8 cellular contexts compared by ENCODE assay signal in genomic region chr6:41591859-41592502, GRCh38. TPM values are rescaled to one million over a fixed set of nuclear protein-coding genes. Genes with fewer than 3 reads are reported as not detected.
DNase-seq lines count a peak whose midpoint lies in the region; ATAC-seq and TF ChIP-seq lines count a peak whose summit lies in the region.

No MANE protein-coding gene starts in this region.

- H3K4me3 Mint-ChIP-seq in activated naive CD8-positive, alpha-beta T cell treated with anti-CD3 and anti-CD28 coated beads, Interleukin-2, amount 10 ng/mL, durations not matched to agents 7 days and 5 days: no peak overlapping the region

- no peaks in the 10 kb centered on the region for H3K9me3 Mint-ChIP-seq in activated naive CD8-positive, alpha-beta T cell treated with anti-CD3 and anti-CD28 coated beads, Interleukin-2, amount 10 ng/mL, durations not matched to agents 7 days and 5 days

- H3K4me3 ChIP-seq in MG63 (no peak overlapping the region), heart right ventricle (no peak overlapping the region)

- no peaks in the 10 kb centered on the region for H3K36me3 Mint-ChIP-seq in activated naive CD8-positive, alpha-beta T cell treated with anti-CD3 and anti-CD28 coated beads, Interleukin-2, amount 10 ng/mL, durations not matched to agents 7 days and 5 days

- H3K27ac ChIP-seq in heart right ventricle: no peak overlapping the region

- DNase-seq in ELF-1 (ENCODE audit: low read depth, low spot score): peak; percentile 92
- DNase-seq in MG63: peak; percentile 27
- DNase-seq in SW480 (ENCODE audit: low spot score): peak; percentile 42
- DNase-seq in activated naive CD8-positive, alpha-beta T cell treated with anti-CD3 and anti-CD28 coated beads, Interleukin-2, amount 10 ng/mL, durations not matched to agents 7 days and 5 days: peak; percentile 78
- peak; percentile 72 to 73 for DNase-seq in heart right ventricle
- DNase-seq in retina: peak; percentile 93

- H3K36me3 ChIP-seq in MG63 (no peaks in the 10 kb centered on the region), heart right ventricle (peaks cover 0 to 75% (median 13%) of the 10 kb centered on the region in 9 donors)

- H3K4me1 ChIP-seq in heart right ventricle: peaks cover 0 to 8% (median 0%) of the 10 kb centered on the region in 9 donors

- H3K27me3 ChIP-seq in MG63: no peaks in the 10 kb centered on the region
- no peaks in the 10 kb centered on the region for H3K27me3 ChIP-seq in heart right ventricle

- intact Hi-C loops in heart right ventricle (cut with DNase I): loop anchor here (1.0 to 5.0 kb wide), 13 partner anchors 45 to 225 kb away; partner anchors contain the start of gene FOXP4 (in 1 of the 10)

- 2 to 4% methylated on average over 7 of the region's 7 CpGs for WGBS in heart right ventricle, 2 donors

- H3K4me1 Mint-ChIP-seq in activated naive CD8-positive, alpha-beta T cell treated with anti-CD3 and anti-CD28 coated beads, Interleukin-2, amount 10 ng/mL, durations not matched to agents 7 days and 5 days: no peaks in the 10 kb centered on the region

- ATAC-seq in activated naive CD8-positive, alpha-beta T cell treated with anti-CD3 and anti-CD28 coated beads, Interleukin-2, amount 10 ng/mL, durations not matched to agents 7 days and 5 days (ENCODE audit: low read depth): peak; percentile 61
- peak; percentile 37 to 81 (median 60) for ATAC-seq in heart right ventricle
- no peak for ATAC-seq in GM21381 (IDR thresholded peaks at IDR 0.05; ENCODE audit: unreplicated experiment)
- no peak for ATAC-seq in GM19324 (IDR thresholded peaks at IDR 0.05; ENCODE audit: low FRiP score, unreplicated experiment)

- H3K27me3 Mint-ChIP-seq in activated naive CD8-positive, alpha-beta T cell treated with anti-CD3 and anti-CD28 coated beads, Interleukin-2, amount 10 ng/mL, durations not matched to agents 7 days and 5 days: peaks cover 2% of the 10 kb centered on the region

- H3K27ac Mint-ChIP-seq in activated naive CD8-positive, alpha-beta T cell treated with anti-CD3 and anti-CD28 coated beads, Interleukin-2, amount 10 ng/mL, durations not matched to agents 7 days and 5 days: no peak overlapping the region

- H3K9me3 ChIP-seq in MG63: no peaks in the 10 kb centered on the region
- H3K9me3 ChIP-seq in heart right ventricle: no peaks in the 10 kb centered on the region

- POLR2A ChIA-PET in activated naive CD8-positive, alpha-beta T cell treated with anti-CD3 and anti-CD28 coated beads, Interleukin-2, amount 10 ng/mL, durations not matched to agents 7 days and 5 days (lab: Charles Lee): no interaction called here

- TF ChIP-seq CTCF in heart right ventricle (IDR thresholded peaks at IDR 0.05): peak; percentile 90 to 97 (median 92)

RNA-seq across cellular contexts. Expression of gene FOXP4, which starts 45.8 kb away (rescaled TPM):
- 0.53 TPM in 1 of 2 replicates, not detected in the other for total RNA-seq in MG63 (2014; rRNA removed; shearing (Covaris generic); ENCODE audit: low replicate concordance)
- 1 to 10 TPM; 7.5 to 8.8 TPM for total RNA-seq in activated naive CD8-positive, alpha-beta T cell treated with anti-CD3 and anti-CD28 coated beads, Interleukin-2, amount 10 ng/mL, durations not matched to agents 7 days and 5 days
- 10 to 100 TPM; 12.7 to 18.0 (median 13.7) TPM for total RNA-seq in heart right ventricle
- 10 to 100 TPM in 1 of 2 donors, 1 to 10 TPM in 1; 8.9 to 12.9 TPM for polyA plus RNA-seq in heart right ventricle

RNA-seq across cellular contexts. Expression of gene MDFI, which starts 46.3 kb away (rescaled TPM):
- total RNA-seq in MG63 (2014; rRNA removed; shearing (Covaris generic); ENCODE audit: low replicate concordance): not detected in 2 replicates
- total RNA-seq in activated naive CD8-positive, alpha-beta T cell treated with anti-CD3 and anti-CD28 coated beads, Interleukin-2, amount 10 ng/mL, durations not matched to agents 7 days and 5 days: not detected
- total RNA-seq in heart right ventricle: 1 to 10 TPM in 6 of 10 donors, under 1 TPM in 4; 0.34 to 2.7 (median 1.2) TPM
- polyA plus RNA-seq in heart right ventricle: 1 to 10 TPM; 1.2 to 4.4 TPM

Comparison
In these comparisons a context has a peak if more than half of its experiments do, and no peak if none do; other contexts are left out.
1. DNase-seq: peak in every context shown above with its lines; median percentile 93 in retina; 92 in ELF-1; 78 in activated naive CD8-positive, alpha-beta T cell treated with anti-CD3 and anti-CD28 coated beads, Interleukin-2, amount 10 ng/mL, durations not matched to agents 7 days and 5 days; 72 in heart right ventricle; 42 in SW480; 27 in MG63.
2. ATAC-seq: peak in activated naive CD8-positive, alpha-beta T cell treated with anti-CD3 and anti-CD28 coated beads, Interleukin-2, amount 10 ng/mL, durations not matched to agents 7 days and 5 days (single experiment) and heart right ventricle (8 of 8); none in GM21381 (single experiment) and GM19324 (single experiment).